Comparison of ENCODE assay signal across 30 cellular contexts in the genomic region with DNA sequence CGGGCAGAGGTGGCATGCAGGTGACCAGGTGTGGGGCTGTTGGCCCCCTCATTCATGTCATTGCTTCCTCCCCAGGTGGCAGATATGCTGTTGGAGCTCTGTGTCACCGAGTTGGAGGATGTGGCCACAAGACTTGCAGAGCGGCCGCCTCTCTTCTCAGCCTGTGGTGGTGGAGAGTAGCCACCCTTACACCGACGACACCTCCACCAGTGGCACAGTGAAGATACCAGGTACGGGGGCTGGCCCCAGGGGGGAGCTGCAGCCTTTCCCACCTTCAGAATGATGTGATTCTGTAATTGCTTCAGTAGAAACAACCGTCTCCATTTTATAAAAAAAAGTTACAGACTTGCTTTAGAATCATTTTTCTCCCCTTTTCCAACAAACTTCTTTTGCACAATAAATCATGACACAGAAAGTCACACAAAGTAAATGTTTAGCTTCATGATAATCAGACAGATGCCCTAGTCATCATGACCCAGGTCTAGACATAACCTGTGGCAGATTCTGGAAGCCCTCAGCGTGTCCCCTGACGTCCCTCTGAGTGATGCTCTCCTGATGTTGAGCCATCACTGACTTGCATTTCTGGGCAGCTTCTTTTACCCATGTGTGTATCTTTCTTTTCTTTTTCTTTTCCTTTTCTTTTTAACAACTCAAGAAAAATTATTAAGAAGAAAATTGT.
DNase-seq lines count a peak whose midpoint lies in the region; ATAC-seq and TF ChIP-seq lines count a peak whose summit lies in the region.
"Had no signal": no experiment of that assay in that cellular context is flagged by ENCODE, and none has a peak within 500 bp of the region (broad histone marks: within the 10 kb centered on the region; RNA-seq: fewer than 3 reads in every experiment).

No MANE protein-coding gene starts in this region.

- TF ChIP-seq CTCF in MCF 10A (IDR thresholded peaks at IDR 0.05; ENCODE audit: unreplicated experiment) (no peak), mammary epithelial cell (conservative IDR thresholded peaks at IDR 0.05 in 1 of 2, IDR thresholded peaks at IDR 0.05 in 1 of 2; ENCODE audit: extremely low read depth in 1 of 2, insufficient read depth in 1 of 2, low read depth in 1 of 2, low read length in 2 of 2) (no peak), WERI-Rb-1 (IDR thresholded peaks at IDR 0.05; ENCODE audit: low read depth, low read length) (no peak), foreskin fibroblast (IDR thresholded peaks at IDR 0.05; ENCODE audit: low read depth, low read length) (no peak), smooth muscle cell (IDR thresholded peaks at IDR 0.05; ENCODE audit: borderline replicate concordance, insufficient read depth, poor library complexity, severe bottlenecking) (no peak)

- ATAC-seq in HG03460 (IDR thresholded peaks at IDR 0.05; ENCODE audit: unreplicated experiment) (no peak), GM18868 (IDR thresholded peaks at IDR 0.05; ENCODE audit: unreplicated experiment) (no peak)
- ATAC-seq: sciatic nerve had no signal

- H3K9ac ChIP-seq in mammary epithelial cell (ENCODE audit: insufficient read depth, low read length): no peak overlapping the region
- no peak overlapping the region for H3K9ac ChIP-seq in smooth muscle cell (ENCODE audit: low read depth)
- H3K9ac ChIP-seq: BLaER1 had no signal

- CTCF ChIA-PET in MCF 10A (lab: Yijun Ruan, JAX) (interaction anchor here (1.3 kb wide), 1 partner anchor 13 kb away, joined by 4 read pairs; no protein-coding TSS in a partner anchor), mammary epithelial cell (lab: Charles Lee; ENCODE audit: low non-redundant PET) (no interaction called here)

- dilution Hi-C loops in mammary epithelial cell (cut with HindIII; ENCODE audit: low sequenced_read_pairs): no loop called here

- no peaks in the 10 kb centered on the region for H3K27me3 Mint-ChIP-seq in MCF 10A (ENCODE audit: insufficient read depth, unreplicated experiment)
- H3K27me3 Mint-ChIP-seq: brain; stimulated activated naive CD8-positive, alpha-beta T cell treated with anti-CD3 and anti-CD28 coated beads, Interleukin-15, Interleukin-2, amounts not matched to agents 100 ng/mL and 50 ng/mL, for 24 hours had no signal

- no peaks in the 10 kb centered on the region for H3F3A ChIP-seq in smooth muscle cell (ENCODE audit: low read depth)

- intact Hi-C loops in MCF 10A (cut with micrococcal nuclease): no loop called here
- intact Hi-C loops in mammary epithelial cell (cut with micrococcal nuclease): no loop called here

- H2AFZ ChIP-seq in mammary epithelial cell (ENCODE audit: low read depth, low read length): no peak overlapping the region
- peak overlapping the region; percentile 17 for H2AFZ ChIP-seq in smooth muscle cell (ENCODE audit: low read depth)

- H3K4me3 Mint-ChIP-seq in MCF 10A (ENCODE audit: unreplicated experiment): no peak overlapping the region
- H3K4me3 Mint-ChIP-seq: brain; IgD-negative memory B cell; immature natural killer cell; nephron progenitor cell; stimulated activated naive CD8-positive, alpha-beta T cell treated with anti-CD3 and anti-CD28 coated beads, Interleukin-15, Interleukin-2, amounts not matched to agents 100 ng/mL and 50 ng/mL, for 24 hours had no signal

- WGBS in mammary epithelial cell (ENCODE audit: low coverage, missing lambda C conversion rate): 97% methylated on average over 7 of the region's 10 CpGs
- WGBS in smooth muscle cell (ENCODE audit: low lambda C conversion rate): 95% methylated on average over 10 of the region's 10 CpGs

- no peak overlapping the region for H3K4me2 ChIP-seq in mammary epithelial cell (ENCODE audit: insufficient read depth, low read depth, low read length)
- H3K4me2 ChIP-seq in smooth muscle cell: peak overlapping the region; percentile 55
- H3K4me2 ChIP-seq: BLaER1 had no signal

- H3K27ac ChIP-seq in mammary epithelial cell (ENCODE audit: insufficient read depth, low read depth, low read length) (no peak overlapping the region), WERI-Rb-1 (peak overlapping the region; percentile 25), smooth muscle cell (ENCODE audit: low read depth) (no peak overlapping the region)
- H3K27ac ChIP-seq: BLaER1, gastrocnemius medialis, left lung had no signal

- H3K9me3 ChIP-seq in mammary epithelial cell (replicated peaks; ENCODE audit: insufficient read depth, low read length) (no peaks in the 10 kb centered on the region), WERI-Rb-1 (ENCODE audit: severe bottlenecking) (no peaks in the 10 kb centered on the region), smooth muscle cell (replicated peaks; ENCODE audit: low read depth) (no peaks in the 10 kb centered on the region)
- H3K9me3 ChIP-seq: BLaER1, Caco-2, gastrocnemius medialis, left lung had no signal

- BruUV-seq in MCF 10A (replicated peaks; lab: Mats Ljungman, UMichigan) (no TSS peak), mammary epithelial cell (replicated peaks; lab: Mats Ljungman, UMichigan) (no TSS peak)

- H3K9me3 Mint-ChIP-seq in MCF 10A (ENCODE audit: unreplicated experiment): no peaks in the 10 kb centered on the region
- H3K9me3 Mint-ChIP-seq: brain; IgD-negative memory B cell; immature natural killer cell; stimulated activated naive CD8-positive, alpha-beta T cell treated with anti-CD3 and anti-CD28 coated beads, Interleukin-15, Interleukin-2, amounts not matched to agents 100 ng/mL and 50 ng/mL, for 24 hours had no signal

- H3K79me2 ChIP-seq in mammary epithelial cell (ENCODE audit: insufficient read depth, low read length) (no peaks in the 10 kb centered on the region), smooth muscle cell (ENCODE audit: low read depth) (no peaks in the 10 kb centered on the region)

- H3K36me3 Mint-ChIP-seq in MCF 10A (ENCODE audit: insufficient read depth, unreplicated experiment): no peaks in the 10 kb centered on the region
- H3K36me3 Mint-ChIP-seq: brain had no signal

- H4K20me1 ChIP-seq in mammary epithelial cell (ENCODE audit: insufficient read depth, low read length) (no peaks in the 10 kb centered on the region), smooth muscle cell (ENCODE audit: low read depth) (no peaks in the 10 kb centered on the region)
- H4K20me1 ChIP-seq: BLaER1 had no signal

- peaks cover 8% of the 10 kb centered on the region for H3K4me1 Mint-ChIP-seq in MCF 10A (ENCODE audit: insufficient read depth, unreplicated experiment)

- POLR2A ChIA-PET in MCF 10A (lab: Yijun Ruan, JAX): interaction anchor here (1.3 kb wide), 1 partner anchor 32 kb away, joined by 3 read pairs; no protein-coding TSS in a partner anchor

- no peaks in the 10 kb centered on the region for H3K36me3 ChIP-seq in mammary epithelial cell (ENCODE audit: insufficient read depth, low read length)
- H3K36me3 ChIP-seq in WERI-Rb-1: no peaks in the 10 kb centered on the region
- no peaks in the 10 kb centered on the region for H3K36me3 ChIP-seq in smooth muscle cell (ENCODE audit: low read depth)
- H3K36me3 ChIP-seq: BLaER1, gastrocnemius medialis, left lung had no signal

- H3K27ac Mint-ChIP-seq in MCF 10A (ENCODE audit: low read depth, unreplicated experiment): peak overlapping the region; percentile 61
- H3K27ac Mint-ChIP-seq: nephron progenitor cell; stimulated activated naive CD8-positive, alpha-beta T cell treated with anti-CD3 and anti-CD28 coated beads, Interleukin-15, Interleukin-2, amounts not matched to agents 100 ng/mL and 50 ng/mL, for 24 hours had no signal

- in situ Hi-C loops in mammary epithelial cell (cut with MboI; ENCODE audit: low sequenced_read_pairs in 2 of 2): no loop called here

- H3K4me1 ChIP-seq in mammary epithelial cell (ENCODE audit: insufficient read depth, low read length) (no peaks in the 10 kb centered on the region), smooth muscle cell (ENCODE audit: low read depth) (peaks cover 6% of the 10 kb centered on the region)
- H3K4me1 ChIP-seq: Caco-2, gastrocnemius medialis, left lung had no signal

- peak; percentile 8 for DNase-seq in MCF 10A (ENCODE audit: unreplicated experiment)
- DNase-seq in mammary epithelial cell: no peak
- no peak for DNase-seq in WERI-Rb-1
- peak; percentile 1 to 17 for DNase-seq in foreskin fibroblast
- DNase-seq in smooth muscle cell (lab: John Stamatoyannopoulos, UW; ENCODE audit: unreplicated experiment): no peak
- DNase-seq in cerebellar nuclear complex (lab: John Stamatoyannopoulos, UW): no peak
- DNase-seq: activated CD4-positive, alpha-beta T cell treated with anti-CD3 and anti-CD28 coated beads for 1 hour; Caco-2; DMS79 treated with DMSO at 0.1 percent for 48 hours; effector CD4-positive, alpha-beta T cell; gastrocnemius medialis; HCEC 1CT; hippocampal formation; immature natural killer cell; left lung; midbrain; NCI-H1417; NCI-H2107; NCI-H446 treated with DMSO at 0.1 percent for 48 hours; nephron progenitor cell; OCI-M1; SIG-M5; stimulated activated CD4-positive, alpha-beta T cell treated with anti-CD3 and anti-CD28 coated beads, Interleukin-15, amount 100 ng/mL, for 24 hours had no signal

- H3K27me3 ChIP-seq in mammary epithelial cell (ENCODE audit: insufficient read depth, low read length) (no peaks in the 10 kb centered on the region), WERI-Rb-1 (ENCODE audit: insufficient read depth, low read depth, severe bottlenecking) (no peaks in the 10 kb centered on the region), smooth muscle cell (ENCODE audit: low read depth) (no peaks in the 10 kb centered on the region)
- H3K27me3 ChIP-seq: BLaER1, gastrocnemius medialis, left lung had no signal

- no peak overlapping the region for H3K4me3 ChIP-seq in mammary epithelial cell (replicated peaks in 1 of 3; ENCODE audit: insufficient read depth in 1 of 3, low read depth in 2 of 3, low read length in 3 of 3)
- H3K4me3 ChIP-seq in WERI-Rb-1 (ENCODE audit: low read depth, low read length): no peak overlapping the region
- no peak overlapping the region for H3K4me3 ChIP-seq in foreskin fibroblast (ENCODE audit: low read depth in 1 of 2, low read length in 2 of 2)
- H3K4me3 ChIP-seq in smooth muscle cell: no peak overlapping the region
- H3K4me3 ChIP-seq: BLaER1, gastrocnemius medialis, left lung had no signal

Comparison
In these comparisons a context has a peak if more than half of its experiments do, and no peak if none do; other contexts are left out.
1. DNase-seq: peak in MCF 10A (single experiment) and foreskin fibroblast (2 of 2); none in mammary epithelial cell (single experiment), WERI-Rb-1 (single experiment), smooth muscle cell (single experiment) and cerebellar nuclear complex (0 of 2).